Comparison of ENCODE assay signal across 5 cellular contexts in the genomic region with DNA sequence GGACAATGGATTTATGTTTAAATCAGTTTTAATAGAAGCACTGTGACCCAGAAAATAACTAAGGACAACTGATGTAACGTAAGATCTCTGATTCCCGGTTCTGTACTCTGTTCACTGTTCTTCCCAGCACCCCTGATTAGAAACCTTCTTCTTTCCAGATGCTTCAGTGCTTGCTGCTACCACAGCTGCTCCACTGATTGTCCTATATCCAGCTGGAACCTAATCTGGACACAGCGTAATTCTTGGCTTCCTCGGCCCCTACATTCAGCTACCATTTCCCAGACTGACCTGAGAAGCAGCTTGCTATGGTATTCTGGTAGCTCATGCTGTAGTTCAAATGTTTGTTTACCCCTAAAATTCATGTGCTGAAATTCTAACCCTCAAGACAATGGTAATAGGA.
"Had no signal": no experiment of that assay in that cellular context is flagged by ENCODE, and none has a peak within 500 bp of the region (broad histone marks: within the 10 kb centered on the region; RNA-seq: fewer than 3 reads in every experiment).

No MANE protein-coding gene starts in this region.

- H3K9me3 Mint-ChIP-seq: H9 had no signal

- H3K27ac Mint-ChIP-seq: H9 had no signal

- H3K4me1 Mint-ChIP-seq: H9 had no signal

- H3K4me3 Mint-ChIP-seq: H9 had no signal

- DNase-seq: GM23248, H9, HCEC 1CT, IMR-90, KBM-7 had no signal

- H3K27ac ChIP-seq: GM23248 had no signal

- H2AFZ ChIP-seq: GM23248 had no signal

- H3K4me3 ChIP-seq: GM23248 had no signal

- H3K9ac ChIP-seq: GM23248 had no signal
